In genomic region chr6:111480988-111481830, GRCh38 we compare ENCODE assay signal across 8 cellular contexts. TPM values are rescaled to one million over a fixed set of nuclear protein-coding genes. Genes with fewer than 3 reads are reported as not detected.
DNase-seq lines count a peak whose midpoint lies in the region; ATAC-seq and TF ChIP-seq lines count a peak whose summit lies in the region.

No MANE protein-coding gene starts in this region.

- peak overlapping the region; percentile 90 for H3K4me3 ChIP-seq in NB4 (ENCODE audit: low read depth, low read length)

- peak overlapping the region; percentile 97 to 100 (median 97) for H3K27ac Mint-ChIP-seq in brain
- H3K27ac Mint-ChIP-seq in mesothelial cell of epicardium: peak overlapping the region; percentile 98

- H3K27me3 Mint-ChIP-seq in brain (peaks cover 6% of the 10 kb centered on the region), mesothelial cell of epicardium (ENCODE audit: low read depth) (no peaks in the 10 kb centered on the region)

- H3K4me3 Mint-ChIP-seq in brain (peak overlapping the region; percentile 95 to 100 (median 98)), mesothelial cell of epicardium (peak overlapping the region; percentile 96)

- TF ChIP-seq CTCF in NB4 (IDR thresholded peaks at IDR 0.05; ENCODE audit: low read depth, low read length): no peak
- TF ChIP-seq CTCF in brain (conservative IDR thresholded peaks at IDR 0.05): no peak
- TF ChIP-seq CTCF in mesothelial cell of epicardium (IDR thresholded peaks at IDR 0.05; ENCODE audit: unreplicated experiment): no peak

- no peak for ATAC-seq in GM21447 (IDR thresholded peaks at IDR 0.05; ENCODE audit: unreplicated experiment)

- DNase-seq in GF-D8 (lab: John Stamatoyannopoulos, UW): peak; percentile 5
- DNase-seq in NB4 (ENCODE audit: low read depth): no peak
- DNase-seq in mesothelial cell of epicardium (ENCODE audit: low spot score in 2 of 2, unreplicated experiment in 2 of 2): no peak
- no peak for DNase-seq in NCI-H510A treated with DMSO at 0.1 percent for 48 hours (lab: John Stamatoyannopoulos, UW)
- no peak for DNase-seq in central memory CD4-positive, alpha-beta T cell
- DNase-seq in hepatic stellate cell (ENCODE audit: low spot score): no peak

- no peak for TF ChIP-seq POLR2A in NB4 (IDR thresholded peaks at IDR 0.05; ENCODE audit: extremely low read depth, insufficient read length)

- H3K4me1 Mint-ChIP-seq in brain (peaks cover 65% of the 10 kb centered on the region), mesothelial cell of epicardium (peaks cover 46% of the 10 kb centered on the region)

- H3K9me3 Mint-ChIP-seq in brain: peaks cover 0 to 5% (median 0%) of the 10 kb centered on the region in 5 experiments
- H3K9me3 Mint-ChIP-seq in mesothelial cell of epicardium: no peaks in the 10 kb centered on the region

- peaks cover 3% of the 10 kb centered on the region for H3K36me3 Mint-ChIP-seq in brain
- H3K36me3 Mint-ChIP-seq in mesothelial cell of epicardium: no peaks in the 10 kb centered on the region

RNA-seq across cellular contexts. Expression of gene REV3L, which starts 1.8 kb away (rescaled TPM):
- 11.8 TPM for polyA plus RNA-seq in brain (ENCODE audit: insufficient read depth, low read depth, low replicate concordance)
- 39.8 to 41.7 TPM (median 40.8 TPM) in 3 replicates for total RNA-seq in mesothelial cell of epicardium
